1 cellular context compared by ENCODE assay signal in genomic region chr12:1195513-1195912, GRCh38.
TF ChIP-seq lines count a peak whose summit lies in the region.

No MANE protein-coding gene starts in this region.

TF ChIP-seq in SK-N-SH, 30 proteins besides CTCF, POLR2A, EP300 and RAD21 (continued from another document):
- TF ChIP-seq, protein P1, sequence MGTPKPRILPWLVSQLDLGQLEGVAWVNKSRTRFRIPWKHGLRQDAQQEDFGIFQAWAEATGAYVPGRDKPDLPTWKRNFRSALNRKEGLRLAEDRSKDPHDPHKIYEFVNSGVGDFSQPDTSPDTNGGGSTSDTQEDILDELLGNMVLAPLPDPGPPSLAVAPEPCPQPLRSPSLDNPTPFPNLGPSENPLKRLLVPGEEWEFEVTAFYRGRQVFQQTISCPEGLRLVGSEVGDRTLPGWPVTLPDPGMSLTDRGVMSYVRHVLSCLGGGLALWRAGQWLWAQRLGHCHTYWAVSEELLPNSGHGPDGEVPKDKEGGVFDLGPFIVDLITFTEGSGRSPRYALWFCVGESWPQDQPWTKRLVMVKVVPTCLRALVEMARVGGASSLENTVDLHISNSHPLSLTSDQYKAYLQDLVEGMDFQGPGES (IDR thresholded peaks at IDR 0.05; ENCODE audit: low read depth, low read length): no peak
- TF ChIP-seq FOXM1 (IDR thresholded peaks at IDR 0.05; ENCODE audit: low read depth): no peak
- TF ChIP-seq ZBTB33 (IDR thresholded peaks at IDR 0.05; ENCODE audit: borderline replicate concordance, low read depth): no peak
- no peak for TF ChIP-seq EZH2phosphoT487 (IDR thresholded peaks at IDR 0.05; ENCODE audit: borderline replicate concordance, low read depth)
- no peak for TF ChIP-seq JUND (IDR thresholded peaks at IDR 0.05)
- no peak for TF ChIP-seq RCOR1 (IDR thresholded peaks at IDR 0.05; ENCODE audit: low read length)
- no peak for TF ChIP-seq NRF1 (IDR thresholded peaks at IDR 0.05; ENCODE audit: low read depth, low read length)
- no peak for TF ChIP-seq GABPA (IDR thresholded peaks at IDR 0.05; ENCODE audit: low read depth)
- TF ChIP-seq, protein P2, sequence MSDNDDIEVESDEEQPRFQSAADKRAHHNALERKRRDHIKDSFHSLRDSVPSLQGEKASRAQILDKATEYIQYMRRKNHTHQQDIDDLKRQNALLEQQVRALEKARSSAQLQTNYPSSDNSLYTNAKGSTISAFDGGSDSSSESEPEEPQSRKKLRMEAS (IDR thresholded peaks at IDR 0.05; ENCODE audit: low read depth): no peak
- no peak for TF ChIP-seq MXI1 (IDR thresholded peaks at IDR 0.05; ENCODE audit: low read depth, low read length)
